ENCODE assay signal across 24 cellular contexts in genomic region chr1:27861436-27861835, GRCh38. TPM values are rescaled to one million over a fixed set of nuclear protein-coding genes. Genes with fewer than 3 reads are reported as not detected.
"Had no signal": no experiment of that assay in that cellular context is flagged by ENCODE, and none has a peak within 500 bp of the region (broad histone marks: within the 10 kb centered on the region; RNA-seq: fewer than 3 reads in every experiment).

No MANE protein-coding gene starts in this region.

- H3K36me3 Mint-ChIP-seq: activated naive CD8-positive, alpha-beta T cell treated with anti-CD3 and anti-CD28 coated beads for 36 hours; immature natural killer cell; naive thymus-derived CD8-positive, alpha-beta T cell had no signal

- DNase-seq: activated CD4-positive, alpha-beta T cell treated with anti-CD3 and anti-CD28 coated beads, Interleukin-2, amount 10 ng/mL, durations not matched to agents 7 days and 5 days; activated CD4-positive, CD25-positive, alpha-beta regulatory T cell treated with anti-CD3 and anti-CD28 coated beads, Interleukin-2, amount 50 U/mL, for 72 hours; activated CD8-positive, alpha-beta T cell treated with anti-CD3 and anti-CD28 coated beads, Interleukin-2, amount 10 ng/mL, durations not matched to agents 7 days and 5 days; activated naive CD8-positive, alpha-beta T cell treated with anti-CD3 and anti-CD28 coated beads for 36 hours; activated T-cell treated with anti-CD3 and anti-CD28 coated beads, Interleukin-2, amount 50 U/mL, for 1 hour; colonic mucosa; glutamatergic neuron; immature natural killer cell; left lung; naive thymus-derived CD8-positive, alpha-beta T cell; stimulated activated CD4-positive, alpha-beta T cell treated with anti-CD3 and anti-CD28 coated beads, Interleukin-2, amount 100 ng/mL, for 48 hours; stimulated activated CD8-positive, alpha-beta memory T cell treated with anti-CD3 and anti-CD28 coated beads, Interleukin-4, amount 100 ng/mL, for 48 hours; stomach had no signal

- H3K36me3 ChIP-seq: colonic mucosa, esophagus muscularis mucosa, left lung, prostate gland, stomach, suprapubic skin, tibial nerve had no signal

- H3K4me1 ChIP-seq: colonic mucosa, prostate gland had no signal

- H3K4me3 ChIP-seq: colonic mucosa, esophagus muscularis mucosa, hepatocyte, lung, prostate gland, stomach, suprapubic skin, tibial nerve had no signal

- FAIRE-seq: astrocyte, frontal cortex, urothelium cell line had no signal

- H3K27ac Mint-ChIP-seq: activated CD4-positive, alpha-beta T cell treated with anti-CD3 and anti-CD28 coated beads, Interleukin-2, amount 10 ng/mL, durations not matched to agents 7 days and 5 days; activated CD8-positive, alpha-beta T cell treated with anti-CD3 and anti-CD28 coated beads, Interleukin-2, amount 10 ng/mL, durations not matched to agents 7 days and 5 days; activated naive CD8-positive, alpha-beta T cell treated with anti-CD3 and anti-CD28 coated beads for 36 hours had no signal

- H2AFZ ChIP-seq: hepatocyte had no signal

- H3K9me3 Mint-ChIP-seq: activated CD4-positive, alpha-beta T cell treated with anti-CD3 and anti-CD28 coated beads, Interleukin-2, amount 10 ng/mL, durations not matched to agents 7 days and 5 days; activated naive CD8-positive, alpha-beta T cell treated with anti-CD3 and anti-CD28 coated beads for 36 hours; central memory CD8-positive, alpha-beta T cell; immature natural killer cell; naive thymus-derived CD8-positive, alpha-beta T cell had no signal

- H3K4me3 Mint-ChIP-seq: activated CD4-positive, alpha-beta T cell treated with anti-CD3 and anti-CD28 coated beads, Interleukin-2, amount 10 ng/mL, durations not matched to agents 7 days and 5 days; activated CD8-positive, alpha-beta T cell treated with anti-CD3 and anti-CD28 coated beads, Interleukin-2, amount 10 ng/mL, durations not matched to agents 7 days and 5 days; activated naive CD8-positive, alpha-beta T cell treated with anti-CD3 and anti-CD28 coated beads for 36 hours; central memory CD8-positive, alpha-beta T cell; immature natural killer cell; naive thymus-derived CD8-positive, alpha-beta T cell had no signal

- H3K4me2 ChIP-seq: hepatocyte had no signal

- H3K9me3 ChIP-seq: colonic mucosa, esophagus muscularis mucosa, left lung, prostate gland, stomach, suprapubic skin, tibial nerve had no signal

- H3K27me3 Mint-ChIP-seq: activated CD4-positive, alpha-beta T cell treated with anti-CD3 and anti-CD28 coated beads, Interleukin-2, amount 10 ng/mL, durations not matched to agents 7 days and 5 days; activated naive CD8-positive, alpha-beta T cell treated with anti-CD3 and anti-CD28 coated beads for 36 hours; central memory CD8-positive, alpha-beta T cell; naive thymus-derived CD8-positive, alpha-beta T cell had no signal

- H3K27ac ChIP-seq: colonic mucosa, hepatocyte, prostate gland, stomach, suprapubic skin, VCaP had no signal

- H3K27me3 ChIP-seq: colonic mucosa, esophagus muscularis mucosa, hepatocyte, left lung, stomach, suprapubic skin, tibial nerve had no signal

- H3K79me2 ChIP-seq: hepatocyte had no signal

- ATAC-seq: activated CD8-positive, alpha-beta T cell treated with anti-CD3 and anti-CD28 coated beads, Interleukin-2, amount 10 ng/mL, durations not matched to agents 7 days and 5 days; left lung; naive thymus-derived CD8-positive, alpha-beta T cell had no signal

RNA-seq across cellular contexts. Expression of gene THEMIS2, which starts 10.9 kb away (rescaled TPM):
- polyA plus RNA-seq: hepatocyte had no signal
